In the genomic region with DNA sequence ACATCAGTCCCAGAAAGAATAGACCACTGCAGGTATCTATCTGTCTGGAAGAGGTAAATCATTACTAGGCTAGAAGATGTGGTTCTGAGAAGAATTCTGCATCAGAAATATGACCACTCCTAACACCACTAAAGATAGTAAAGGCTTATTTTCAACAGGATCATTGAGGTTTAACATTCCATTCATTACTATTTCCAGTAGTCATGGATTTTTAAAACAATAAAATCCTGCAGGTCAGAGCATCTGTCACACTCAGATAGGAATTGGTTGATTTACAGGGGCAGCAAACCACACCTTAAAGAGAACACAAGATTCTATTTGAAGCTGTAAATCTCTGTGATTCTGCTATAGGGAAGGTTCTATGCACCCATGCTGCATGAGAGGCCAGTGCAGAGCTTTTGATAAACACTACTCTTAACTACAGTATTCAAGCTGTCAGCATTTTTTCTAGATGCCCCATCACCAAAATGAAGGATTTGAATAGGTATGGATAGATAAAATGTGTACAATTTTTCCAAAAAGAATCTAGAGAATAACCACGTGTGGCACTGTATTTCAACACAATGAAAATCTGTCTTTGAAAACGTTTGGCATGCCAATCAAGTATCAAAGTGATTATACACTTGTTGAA, we compare ENCODE assay signal across 25 cellular contexts. TPM values are rescaled to one million over a fixed set of nuclear protein-coding genes. Genes with fewer than 3 reads are reported as not detected.
DNase-seq lines count a peak whose midpoint lies in the region; ATAC-seq and TF ChIP-seq lines count a peak whose summit lies in the region.
"Had no signal": no experiment of that assay in that cellular context is flagged by ENCODE, and none has a peak within 500 bp of the region (broad histone marks: within the 10 kb centered on the region; RNA-seq: fewer than 3 reads in every experiment).

No MANE protein-coding gene starts in this region.

- no peaks in the 10 kb centered on the region for H3K27me3 Mint-ChIP-seq in activated T-cell treated with anti-CD3 and anti-CD28 coated beads, Interleukin-2, amount 50 U/mL, for 4 hours (ENCODE audit: low read depth)
- H3K27me3 Mint-ChIP-seq: central memory CD8-positive, alpha-beta T cell; IgD-negative memory B cell had no signal

- no peak overlapping the region for H3K9ac ChIP-seq in mesenchymal stem cell (ENCODE audit: low read length)

- peak overlapping the region; percentile 98 for H2AK5ac ChIP-seq in mesenchymal stem cell (ENCODE audit: low read length, severe bottlenecking)

- no peak overlapping the region for H3K23ac ChIP-seq in mesenchymal stem cell (ENCODE audit: low read length in 2 of 2)

- H3K4me1 Mint-ChIP-seq in activated T-cell treated with anti-CD3 and anti-CD28 coated beads, Interleukin-2, amount 50 U/mL, for 4 hours (ENCODE audit: low read depth), result no peaks in the 10 kb centered on the region
- H3K4me1 Mint-ChIP-seq: central memory CD8-positive, alpha-beta T cell; IgD-negative memory B cell; naive thymus-derived CD4-positive, alpha-beta T cell; T-helper 17 cell had no signal

- no peak overlapping the region for H4K8ac ChIP-seq in mesenchymal stem cell (ENCODE audit: low read length)

- H3K4ac ChIP-seq in mesenchymal stem cell (ENCODE audit: low read depth in 1 of 2, low read length in 2 of 2), result no peak overlapping the region

- TF ChIP-seq CTCF in AG09309 (IDR thresholded peaks at IDR 0.05; ENCODE audit: control insufficient read depth, insufficient read depth, low read depth, low read length, missing control alignments), result no peak

- H3K9me3 Mint-ChIP-seq in activated T-cell treated with anti-CD3 and anti-CD28 coated beads, Interleukin-2, amount 50 U/mL, for 4 hours, result no peaks in the 10 kb centered on the region
- H3K9me3 Mint-ChIP-seq: central memory CD8-positive, alpha-beta T cell; IgD-negative memory B cell; naive thymus-derived CD4-positive, alpha-beta T cell; WTC11 had no signal

- no peak overlapping the region for H3K4me3 ChIP-seq in AG09309 (ENCODE audit: control insufficient read depth, low read depth, low read length)
- no peak overlapping the region for H3K4me3 ChIP-seq in mesenchymal stem cell (ENCODE audit: insufficient read depth in 1 of 2, low read depth in 1 of 2, low read length in 2 of 2)
- H3K4me3 ChIP-seq in aorta (ENCODE audit: low read length in 2 of 2), result no peak overlapping the region
- H3K4me3 ChIP-seq: gastrocnemius medialis, SJCRH30 had no signal

- H2BK12ac ChIP-seq in mesenchymal stem cell (ENCODE audit: low read length in 2 of 2), result no peak overlapping the region

- ATAC-seq in activated T-cell treated with anti-CD3 and anti-CD28 coated beads, Interleukin-2, amount 50 U/mL, for 4 hours, result no peak
- no peak for ATAC-seq in aorta (ENCODE audit: low FRiP score)
- ATAC-seq: gastrocnemius medialis; naive thymus-derived CD4-positive, alpha-beta T cell; sciatic nerve; T-helper 17 cell; WTC11 had no signal

- intact Hi-C loops in aorta (cut with DNase I), result no loop called here

- no peak overlapping the region for H3K4me3 Mint-ChIP-seq in activated T-cell treated with anti-CD3 and anti-CD28 coated beads, Interleukin-2, amount 50 U/mL, for 4 hours
- H3K4me3 Mint-ChIP-seq: central memory CD8-positive, alpha-beta T cell; IgD-negative memory B cell; naive thymus-derived CD4-positive, alpha-beta T cell; T-helper 17 cell; WTC11 had no signal

- DNase-seq in AG09309 (ENCODE audit: low read depth) (peak; percentile 16), HS-27A (ENCODE audit: low read depth) (peak; percentile 17), amniotic epithelial cell (ENCODE audit: low read depth) (peak; percentile 78), mesenchymal stem cell (no peak), aorta (no peak), DMS 273 treated with DMSO at 0.1 percent for 48 hours (lab: John Stamatoyannopoulos, UW) (no peak), hepatic stellate cell (ENCODE audit: low spot score) (no peak)
- DNase-seq in activated T-cell treated with anti-CD3 and anti-CD28 coated beads, Interleukin-2, amount 50 U/mL, for 4 hours, result no peak
- DNase-seq: activated CD4-positive, alpha-beta T cell treated with anti-CD3 and anti-CD28 coated beads, Interleukin-2, amount 50 U/mL, for 4 hours; AML-193; amygdala; DMS79 treated with DMSO at 0.1 percent for 48 hours; gastrocnemius medialis; kidney; naive thymus-derived CD4-positive, alpha-beta T cell; NCI-H1694; NCI-H2227 treated with DMSO at 0.1 percent for 48 hours; OCI-M1; SJCRH30; substantia nigra; T-helper 17 cell had no signal

- no peak overlapping the region for H4K91ac ChIP-seq in mesenchymal stem cell (ENCODE audit: low read length)

- no peaks in the 10 kb centered on the region for H3K36me3 Mint-ChIP-seq in activated T-cell treated with anti-CD3 and anti-CD28 coated beads, Interleukin-2, amount 50 U/mL, for 4 hours (ENCODE audit: insufficient read depth)
- H3K36me3 Mint-ChIP-seq: naive thymus-derived CD4-positive, alpha-beta T cell; WTC11 had no signal

- H2AFZ ChIP-seq in mesenchymal stem cell (ENCODE audit: low read depth, low read length), result no peak overlapping the region

- no peak overlapping the region for H2BK120ac ChIP-seq in mesenchymal stem cell (ENCODE audit: low read depth, low read length)

- peaks cover 0 to under 1% of the 10 kb centered on the region in 2 experiments for H3K36me3 ChIP-seq in mesenchymal stem cell (ENCODE audit: control insufficient read depth in 1 of 2, insufficient read depth in 2 of 2, low read depth in 1 of 2, low read length in 2 of 2)
- no peaks in the 10 kb centered on the region for H3K36me3 ChIP-seq in aorta (ENCODE audit: control insufficient read depth in 1 of 2, insufficient read depth in 2 of 2, low read length in 1 of 2)
- H3K36me3 ChIP-seq: gastrocnemius medialis had no signal

- H3K4me2 ChIP-seq in mesenchymal stem cell (ENCODE audit: low read length, poor library complexity, severe bottlenecking), result peak overlapping the region; percentile 3

- H3K14ac ChIP-seq in mesenchymal stem cell (ENCODE audit: low read length in 2 of 2), result no peak overlapping the region

- no peaks in the 10 kb centered on the region for H3K9me3 ChIP-seq in mesenchymal stem cell (ENCODE audit: control insufficient read depth, low read length)
- no peaks in the 10 kb centered on the region for H3K9me3 ChIP-seq in aorta (ENCODE audit: control insufficient read depth, low read length)
- H3K9me3 ChIP-seq: gastrocnemius medialis, SJCRH30 had no signal

- H2BK15ac ChIP-seq in mesenchymal stem cell (ENCODE audit: low read depth, poor library complexity, severe bottlenecking), result no peak overlapping the region

- H3K18ac ChIP-seq in mesenchymal stem cell (ENCODE audit: low read depth in 1 of 2, low read length in 2 of 2), result no peak overlapping the region

- peak overlapping the region; percentile 84 for H2BK5ac ChIP-seq in mesenchymal stem cell (ENCODE audit: low read depth, low read length, poor library complexity, severe bottlenecking)

- H3K79me1 ChIP-seq in mesenchymal stem cell (replicated peaks; ENCODE audit: low read length, poor library complexity, severe bottlenecking), result no peaks in the 10 kb centered on the region

- 89% methylated on average over 2 of the region's 2 CpGs for WGBS in mesenchymal stem cell
- WGBS in aorta, 2 donors, result 11 to 12% methylated on average over 2 of the region's 2 CpGs

- H3K27ac ChIP-seq in mesenchymal stem cell (ENCODE audit: low read length, poor library complexity, severe bottlenecking) (peak overlapping the region; percentile 96), aorta (ENCODE audit: low read depth in 1 of 2, low read length in 2 of 2) (peak overlapping the region in 1 of 2 donors; percentile 14)
- H3K27ac ChIP-seq: gastrocnemius medialis, SJCRH30 had no signal

- H3K27me3 ChIP-seq in mesenchymal stem cell (ENCODE audit: control insufficient read depth in 1 of 2, insufficient read depth in 1 of 2, low read length in 2 of 2), result no peaks in the 10 kb centered on the region
- no peaks in the 10 kb centered on the region for H3K27me3 ChIP-seq in aorta (ENCODE audit: control insufficient read depth in 1 of 2, insufficient read depth in 2 of 2, low read length in 1 of 2)
- H3K27me3 ChIP-seq: gastrocnemius medialis, SJCRH30 had no signal

- peaks cover 2% of the 10 kb centered on the region for H3K4me1 ChIP-seq in mesenchymal stem cell (ENCODE audit: control insufficient read depth, insufficient read depth, low read depth, low read length)
- H3K4me1 ChIP-seq in aorta (ENCODE audit: control insufficient read depth in 1 of 2, insufficient read depth in 2 of 2, low read length in 2 of 2), result peaks cover 4 to 9% of the 10 kb centered on the region in 2 donors
- H3K4me1 ChIP-seq: gastrocnemius medialis had no signal

RNA-seq across cellular contexts. Expression of a gene that starts 14.6 kb away (rescaled TPM):
- 17.6 TPM for polyA plus RNA-seq in mesenchymal stem cell (2013, experiment 1 of 2)
- polyA plus RNA-seq in mesenchymal stem cell (2013, experiment 2 of 2), result 18.7 TPM
- total RNA-seq in activated T-cell treated with anti-CD3 and anti-CD28 coated beads, Interleukin-2, amount 50 U/mL, for 4 hours, result under 1 TPM in 1 of 3 donors, not detected in 2; 0.14 TPM
- 10 to 100 TPM in 1 of 2 donors, 1 to 10 TPM in 1; 8.1 to 30.5 TPM for total RNA-seq in aorta
- 10 to 100 TPM; 18.7 to 69.6 TPM for polyA plus RNA-seq in aorta
- polyA plus RNA-seq: IgD-negative memory B cell had no signal

Comparison
In these comparisons a context has a peak if more than half of its experiments do, and no peak if none do; other contexts are left out.
1. DNase-seq: peak in AG09309 (single experiment), HS-27A (single experiment) and amniotic epithelial cell (single experiment); none in mesenchymal stem cell (single experiment), activated T-cell treated with anti-CD3 and anti-CD28 coated beads, Interleukin-2, amount 50 U/mL, for 4 hours (single experiment), aorta (0 of 2), DMS 273 treated with DMSO at 0.1 percent for 48 hours (single experiment) and hepatic stellate cell (single experiment).
2. RNA of a gene that starts 14.6 kb away (total RNA-seq): 8.1 to 30.5 TPM in aorta; 0.14 TPM in activated T-cell treated with anti-CD3 and anti-CD28 coated beads, Interleukin-2, amount 50 U/mL, for 4 hours; every median in the first group is over 4 times any median in the second.